23 cellular contexts compared by ENCODE assay signal in genomic region chr12:63792333-63792732, GRCh38. TPM values are rescaled to one million over a fixed set of nuclear protein-coding genes. Genes with fewer than 3 reads are reported as not detected.
DNase-seq lines count a peak whose midpoint lies in the region; TF ChIP-seq lines count a peak whose summit lies in the region.
"Had no signal": no experiment of that assay in that cellular context is flagged by ENCODE, and none has a peak within 500 bp of the region (broad histone marks: within the 10 kb centered on the region; RNA-seq: fewer than 3 reads in every experiment).

No MANE protein-coding gene starts in this region.

- H3K9me3 ChIP-seq in WERI-Rb-1 (ENCODE audit: severe bottlenecking) (no peaks in the 10 kb centered on the region), PC-9 (ENCODE audit: insufficient read depth, low read depth) (no peaks in the 10 kb centered on the region)
- H3K9me3 ChIP-seq: ascending aorta, right atrium auricular region, tibial artery had no signal

- DNase-seq in NCI-H1092 treated with DMSO at 0.1 percent for 48 hours (lab: John Stamatoyannopoulos, UW) (peak; percentile 91), NCI-H187 (lab: John Stamatoyannopoulos, UW) (peak; percentile 63 to 77), NCI-H345 treated with DMSO at 0.1 percent for 48 hours (lab: John Stamatoyannopoulos, UW; ENCODE audit: unreplicated experiment) (peak; percentile 97), WERI-Rb-1 (peak; percentile 8), posterior cingulate gyrus (no peak), Kasumi-1 (lab: John Stamatoyannopoulos, UW) (no peak), PC-9 (no peak)
- DNase-seq: activated CD4-positive, alpha-beta T cell treated with anti-CD3 and anti-CD28 coated beads, Interleukin-2, amount 10 ng/mL, durations not matched to agents 7 days and 5 days; CD4-positive, alpha-beta memory T cell; central memory CD4-positive, alpha-beta T cell; erythroblast; foreskin fibroblast; HCEC 1CT; immature natural killer cell; left ventricle myocardium superior; naive thymus-derived CD8-positive, alpha-beta T cell; stimulated activated naive CD8-positive, alpha-beta T cell treated with anti-CD3 and anti-CD28 coated beads, Interleukin-15, amount 100 ng/mL, for 72 hours; T-helper 17 cell; tibial artery had no signal

- H3F3A ChIP-seq in PC-9 (ENCODE audit: insufficient read depth, low read depth): no peaks in the 10 kb centered on the region; the same call in 1 of the 2 replicates

- H3K4me1 ChIP-seq in PC-9 (replicated peaks; ENCODE audit: insufficient read depth): no peaks in the 10 kb centered on the region
- H3K4me1 ChIP-seq: ascending aorta, right atrium auricular region, tibial artery had no signal

- TF ChIP-seq CTCF in WERI-Rb-1 (IDR thresholded peaks at IDR 0.05; ENCODE audit: low read depth, low read length) (no peak), PC-9 (conservative IDR thresholded peaks at IDR 0.05) (no peak)

- no peaks in the 10 kb centered on the region for H3K79me2 ChIP-seq in PC-9 (ENCODE audit: low read depth)

- H3K9me2 ChIP-seq in PC-9 (ENCODE audit: insufficient read depth): no peaks in the 10 kb centered on the region

- H3K27ac ChIP-seq in WERI-Rb-1 (no peak overlapping the region), PC-9 (no peak overlapping the region)
- H3K27ac ChIP-seq: ascending aorta, KMS-11, right atrium auricular region, SK-N-MC, tibial artery had no signal

- H4K20me1 ChIP-seq in PC-9 (ENCODE audit: insufficient read depth): no peaks in the 10 kb centered on the region

- CTCF ChIA-PET in PC-9 (lab: Charles Lee): interaction anchor here (0.6 kb wide), 1 partner anchor 646 kb away, joined by 3 read pairs; no protein-coding TSS in a partner anchor

- intact Hi-C loops in posterior cingulate gyrus (cut with DNase I): no loop called here
- intact Hi-C loops in PC-9 (cut with micrococcal nuclease; ENCODE audit: unreplicated experiment): no loop called here

- POLR2A ChIA-PET in PC-9 (lab: Charles Lee; ENCODE audit: unreplicated experiment): no interaction called here

- H3K4me3 ChIP-seq in WERI-Rb-1 (ENCODE audit: low read depth, low read length) (no peak overlapping the region), PC-9 (no peak overlapping the region)
- H3K4me3 ChIP-seq: ascending aorta, right atrium auricular region, SK-N-MC, tibial artery had no signal

- H3K4me2 ChIP-seq in PC-9: no peak overlapping the region
- H3K4me2 ChIP-seq: KMS-11 had no signal

- H3K36me3 ChIP-seq in WERI-Rb-1 (no peaks in the 10 kb centered on the region), PC-9 (ENCODE audit: low read depth) (no peaks in the 10 kb centered on the region)

- BruUV-seq in PC-9 (replicated peaks; lab: Mats Ljungman, UMichigan): no TSS peak

- H2AFZ ChIP-seq in PC-9: no peak overlapping the region

- no peaks in the 10 kb centered on the region for H3K27me3 ChIP-seq in WERI-Rb-1 (ENCODE audit: insufficient read depth, low read depth, severe bottlenecking)
- H3K27me3 ChIP-seq in PC-9 (ENCODE audit: insufficient read depth, low read depth): no peaks in the 10 kb centered on the region
- H3K27me3 ChIP-seq: ascending aorta, right atrium auricular region, tibial artery had no signal

RNA-seq across cellular contexts. Expression of gene RXYLT1, which starts 12.6 kb away (rescaled TPM):
- total RNA-seq in PC-9 (2021): 10.5 and 12.2 TPM in 2 replicates

RNA-seq across cellular contexts. Expression of gene SRGAP1, which starts 52.2 kb away (rescaled TPM):
- 18.0 and 24.5 TPM in 2 replicates for total RNA-seq in PC-9 (2021)
- total RNA-seq: activated CD4-positive, alpha-beta T cell treated with anti-CD3 and anti-CD28 coated beads, Interleukin-2, amount 10 ng/mL, durations not matched to agents 7 days and 5 days; naive thymus-derived CD8-positive, alpha-beta T cell had no signal

Comparison
In these comparisons a context has a peak if more than half of its experiments do, and no peak if none do; other contexts are left out.
1. DNase-seq: peak in NCI-H1092 treated with DMSO at 0.1 percent for 48 hours (single experiment), NCI-H187 (2 of 2), NCI-H345 treated with DMSO at 0.1 percent for 48 hours (single experiment) and WERI-Rb-1 (single experiment); none in posterior cingulate gyrus (0 of 10), Kasumi-1 (0 of 2) and PC-9 (0 of 2).